Comparison of ENCODE assay signal across 20 cellular contexts in the genomic region with DNA sequence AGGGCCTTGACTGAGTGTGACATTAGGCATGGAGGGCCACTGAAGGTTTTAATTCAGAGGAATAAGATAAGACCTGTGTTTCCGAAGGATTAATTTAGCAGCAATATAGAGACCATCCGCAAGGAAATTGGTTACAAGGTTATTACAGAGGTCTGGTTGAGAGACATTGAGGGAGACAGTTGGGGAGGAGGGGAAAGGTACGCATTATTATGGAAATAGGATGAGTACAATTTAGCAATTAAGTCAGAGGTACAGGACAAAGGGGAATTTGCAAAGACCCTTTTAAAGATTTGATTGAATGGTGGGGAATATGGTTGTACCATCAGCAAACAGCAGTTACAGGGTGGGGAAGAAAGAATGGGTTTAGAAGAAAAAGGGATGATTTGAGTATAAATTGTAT. TPM values are rescaled to one million over a fixed set of nuclear protein-coding genes. Genes with fewer than 3 reads are reported as not detected.
DNase-seq lines count a peak whose midpoint lies in the region; ATAC-seq and TF ChIP-seq lines count a peak whose summit lies in the region.
"Had no signal": no experiment of that assay in that cellular context is flagged by ENCODE, and none has a peak within 500 bp of the region (broad histone marks: within the 10 kb centered on the region; RNA-seq: fewer than 3 reads in every experiment).

No MANE protein-coding gene starts in this region.

- no peak overlapping the region for H3K9ac ChIP-seq in NT2/D1 (ENCODE audit: insufficient read length, low read depth)
- no peak overlapping the region for H3K9ac ChIP-seq in endodermal cell (ENCODE audit: extremely low read depth, low read length, poor library complexity, severe bottlenecking)

- H3K27ac ChIP-seq in endodermal cell (ENCODE audit: low read depth, low read length) (no peak overlapping the region), suprapubic skin (no peak overlapping the region)
- H3K27ac ChIP-seq: right atrium auricular region, vagina had no signal

- peak overlapping the region; percentile 38 for H3K27ac Mint-ChIP-seq in activated naive CD4-positive, alpha-beta T cell treated with anti-CD3 and anti-CD28 coated beads, Interleukin-2, amount 50 U/mL, for 24 hours
- peak overlapping the region; percentile 40 for H3K27ac Mint-ChIP-seq in endodermal cell
- H3K27ac Mint-ChIP-seq in stimulated activated memory B cell treated with anti-CD40 and anti-IgM and Interleukin-4, amounts not matched to agents 10 μg/mL and 1 μg/mL and 100 μg/mL, for 72 hours: peak overlapping the region; percentile 64
- H3K27ac Mint-ChIP-seq: mesothelial cell of epicardium had no signal

- no peak for TF ChIP-seq CTCF in endodermal cell (conservative IDR thresholded peaks at IDR 0.05)
- no peak for TF ChIP-seq CTCF in suprapubic skin (IDR thresholded peaks at IDR 0.05)

- H3K4me3 Mint-ChIP-seq in activated naive CD4-positive, alpha-beta T cell treated with anti-CD3 and anti-CD28 coated beads, Interleukin-2, amount 50 U/mL, for 24 hours: no peak overlapping the region
- no peak overlapping the region for H3K4me3 Mint-ChIP-seq in endodermal cell
- no peak overlapping the region for H3K4me3 Mint-ChIP-seq in stimulated activated memory B cell treated with anti-CD40 and anti-IgM and Interleukin-4, amounts not matched to agents 10 μg/mL and 1 μg/mL and 100 μg/mL, for 72 hours
- H3K4me3 Mint-ChIP-seq: mesothelial cell of epicardium had no signal

- H3K36me3 ChIP-seq in NT2/D1 (ENCODE audit: insufficient read depth, insufficient read length, low read length): peaks cover 8% of the 10 kb centered on the region
- H3K36me3 ChIP-seq in endodermal cell (ENCODE audit: control insufficient read depth, insufficient read depth, low read length): peaks cover 12% of the 10 kb centered on the region
- H3K36me3 ChIP-seq in suprapubic skin: peaks cover 7% of the 10 kb centered on the region
- H3K36me3 ChIP-seq: adrenal gland, right atrium auricular region, vagina had no signal

- H3K4me1 Mint-ChIP-seq in activated naive CD4-positive, alpha-beta T cell treated with anti-CD3 and anti-CD28 coated beads, Interleukin-2, amount 50 U/mL, for 24 hours: peaks cover 68% of the 10 kb centered on the region
- H3K4me1 Mint-ChIP-seq in endodermal cell: peaks cover 21% of the 10 kb centered on the region
- H3K4me1 Mint-ChIP-seq in stimulated activated memory B cell treated with anti-CD40 and anti-IgM and Interleukin-4, amounts not matched to agents 10 μg/mL and 1 μg/mL and 100 μg/mL, for 72 hours: peaks cover 70% of the 10 kb centered on the region

- DNase-seq in activated naive CD4-positive, alpha-beta T cell treated with Interleukin-2 at 50 U/mL for 16 hours: no peak
- DNase-seq in NT2/D1 (ENCODE audit: low read depth, low spot score): peak; percentile 22
- no peak for DNase-seq in endodermal cell
- no peak for DNase-seq in inferior parietal cortex (ENCODE audit: extremely low spot score)
- DNase-seq in NCI-H524 treated with DMSO at 0.1 percent for 48 hours (lab: John Stamatoyannopoulos, UW): no peak
- DNase-seq in suprapubic skin (ENCODE audit: low spot score in 2 of 2): no peak
- DNase-seq: activated CD4-positive, CD25-positive, alpha-beta regulatory T cell treated with anti-CD3 and anti-CD28 coated beads, Interleukin-2, amount 50 U/mL, for 72 hours; Caco-2; central memory CD4-positive, alpha-beta T cell; MV-4-11; NCI-H2081; NCI-H526; nucleus accumbens; SHP77 treated with DMSO at 0.1 percent for 48 hours had no signal

- 86 to 88% methylated on average over 3 of the region's 3 CpGs for WGBS in endodermal cell (ENCODE audit: insufficient coverage in 1 of 2, insufficient read length in 1 of 2), 2 experiments
- WGBS in suprapubic skin: 93% methylated on average over 3 of the region's 3 CpGs

- TF ChIP-seq POLR2A in suprapubic skin (IDR thresholded peaks at IDR 0.05): no peak

- H3K36me3 Mint-ChIP-seq in activated naive CD4-positive, alpha-beta T cell treated with anti-CD3 and anti-CD28 coated beads, Interleukin-2, amount 50 U/mL, for 24 hours: peaks cover 5% of the 10 kb centered on the region
- peaks cover 22% of the 10 kb centered on the region for H3K36me3 Mint-ChIP-seq in endodermal cell (ENCODE audit: low read depth)
- peaks cover 37% of the 10 kb centered on the region for H3K36me3 Mint-ChIP-seq in stimulated activated memory B cell treated with anti-CD40 and anti-IgM and Interleukin-4, amounts not matched to agents 10 μg/mL and 1 μg/mL and 100 μg/mL, for 72 hours

- H3K4me3 ChIP-seq in NT2/D1 (ENCODE audit: insufficient read length, low read depth) (no peak overlapping the region), endodermal cell (ENCODE audit: low read length) (no peak overlapping the region), suprapubic skin (no peak overlapping the region)
- H3K4me3 ChIP-seq: adrenal gland, right atrium auricular region, vagina had no signal

- H3K4me1 ChIP-seq in NT2/D1 (ENCODE audit: insufficient read depth, insufficient read length) (peaks cover 5% of the 10 kb centered on the region), endodermal cell (ENCODE audit: control insufficient read depth, insufficient read depth, low read length) (no peaks in the 10 kb centered on the region), suprapubic skin (peaks cover 51% of the 10 kb centered on the region)

- no peaks in the 10 kb centered on the region for H3K9me3 Mint-ChIP-seq in activated naive CD4-positive, alpha-beta T cell treated with anti-CD3 and anti-CD28 coated beads, Interleukin-2, amount 50 U/mL, for 24 hours
- H3K9me3 Mint-ChIP-seq in endodermal cell: no peaks in the 10 kb centered on the region
- H3K9me3 Mint-ChIP-seq in stimulated activated memory B cell treated with anti-CD40 and anti-IgM and Interleukin-4, amounts not matched to agents 10 μg/mL and 1 μg/mL and 100 μg/mL, for 72 hours: no peaks in the 10 kb centered on the region
- H3K9me3 Mint-ChIP-seq: mesothelial cell of epicardium had no signal

- H3K27me3 ChIP-seq in NT2/D1 (ENCODE audit: insufficient read depth, insufficient read length): no peaks in the 10 kb centered on the region
- H3K27me3 ChIP-seq in endodermal cell (ENCODE audit: control insufficient read depth, insufficient read depth, low read length, poor library complexity, severe bottlenecking): no peaks in the 10 kb centered on the region
- no peaks in the 10 kb centered on the region for H3K27me3 ChIP-seq in suprapubic skin
- H3K27me3 ChIP-seq: adrenal gland, right atrium auricular region, vagina had no signal

- H3K9me3 ChIP-seq in NT2/D1 (ENCODE audit: insufficient read depth, low read length): no peaks in the 10 kb centered on the region
- H3K9me3 ChIP-seq in endodermal cell (ENCODE audit: control insufficient read depth, low read length): no peaks in the 10 kb centered on the region
- H3K9me3 ChIP-seq in suprapubic skin: no peaks in the 10 kb centered on the region
- H3K9me3 ChIP-seq: adrenal gland, Caco-2, right atrium auricular region, vagina had no signal

- no peak for ATAC-seq in stimulated activated memory B cell treated with anti-CD40 and anti-IgM and Interleukin-4, amounts not matched to agents 10 μg/mL and 1 μg/mL and 100 μg/mL, for 72 hours

- TF ChIP-seq EP300 in suprapubic skin (IDR thresholded peaks at IDR 0.05): no peak

- no peaks in the 10 kb centered on the region for H3K27me3 Mint-ChIP-seq in activated naive CD4-positive, alpha-beta T cell treated with anti-CD3 and anti-CD28 coated beads, Interleukin-2, amount 50 U/mL, for 24 hours
- H3K27me3 Mint-ChIP-seq in endodermal cell (ENCODE audit: insufficient read depth): no peaks in the 10 kb centered on the region
- no peaks in the 10 kb centered on the region for H3K27me3 Mint-ChIP-seq in stimulated activated memory B cell treated with anti-CD40 and anti-IgM and Interleukin-4, amounts not matched to agents 10 μg/mL and 1 μg/mL and 100 μg/mL, for 72 hours

RNA-seq across cellular contexts. Expression of gene ARL8B, which starts 11.1 kb away (rescaled TPM):
- total RNA-seq in endodermal cell (10 to 100 TPM; 31.2 to 37.3 TPM), suprapubic skin (10 to 100 TPM; 60.3 to 74.4 (median 66.0) TPM)
- polyA plus RNA-seq in endodermal cell (2013, experiment 1 of 2): 68.3 TPM
- 61.1 TPM for polyA plus RNA-seq in endodermal cell (2013, experiment 2 of 2)

RNA-seq across cellular contexts. Expression of gene EDEM1, which starts 54.3 kb away (rescaled TPM):
- total RNA-seq in endodermal cell (10 to 100 TPM; 24.5 to 28.1 TPM), suprapubic skin (100 to 1,000 TPM in 1 of 4 donors, 10 to 100 TPM in 3; 48.1 to 127 (median 56.3) TPM)
- polyA plus RNA-seq in endodermal cell (2013, experiment 1 of 2): 10.5 TPM
- polyA plus RNA-seq in endodermal cell (2013, experiment 2 of 2): 11.2 TPM
